1 cellular context compared by ENCODE assay signal in genomic region chr3:109155828-109156227, GRCh38.
TF ChIP-seq lines count a peak whose summit lies in the region.

No MANE protein-coding gene starts in this region.

TF ChIP-seq in HepG2, 621 proteins besides CTCF, POLR2A, EP300 and RAD21:
- no peak for TF ChIP-seq ZSCAN25 (CRISPR knock-in tag; IDR thresholded peaks at IDR 0.05)
- TF ChIP-seq DBP (CRISPR knock-in tag; IDR thresholded peaks at IDR 0.05; ENCODE audit: not compliant biosample characterization): no peak
- TF ChIP-seq ZNF18 (CRISPR knock-in tag; IDR thresholded peaks at IDR 0.05; ENCODE audit: insufficient replicate concordance): no peak
- no peak for TF ChIP-seq GRHL1 (CRISPR knock-in tag; conservative IDR thresholded peaks at IDR 0.05)
- TF ChIP-seq BRCA1 (CRISPR knock-in tag; IDR thresholded peaks at IDR 0.05): no peak
- no peak for TF ChIP-seq GFI1 (CRISPR knock-in tag; IDR thresholded peaks at IDR 0.05; ENCODE audit: borderline replicate concordance)
- no peak for TF ChIP-seq ZNF235 (CRISPR knock-in tag; IDR thresholded peaks at IDR 0.05; ENCODE audit: borderline replicate concordance)
- no peak for TF ChIP-seq ZNF256 (CRISPR knock-in tag; conservative IDR thresholded peaks at IDR 0.05)
- TF ChIP-seq NFATC3 (CRISPR knock-in tag; IDR thresholded peaks at IDR 0.05): no peak
- TF ChIP-seq HNRNPH1 (optimal IDR thresholded peaks at IDR 0.05; ENCODE audit: low read depth, low read length): no peak
- TF ChIP-seq ZNF407 (CRISPR knock-in tag; IDR thresholded peaks at IDR 0.05; ENCODE audit: not compliant biosample characterization): no peak
- no peak for TF ChIP-seq NFIB (CRISPR knock-in tag; IDR thresholded peaks at IDR 0.05; ENCODE audit: borderline replicate concordance)
- TF ChIP-seq RFXANK (CRISPR knock-in tag; IDR thresholded peaks at IDR 0.05): no peak
- no peak for TF ChIP-seq THAP9 (CRISPR knock-in tag; IDR thresholded peaks at IDR 0.05; ENCODE audit: borderline replicate concordance)
- TF ChIP-seq ATF6 (CRISPR knock-in tag; conservative IDR thresholded peaks at IDR 0.05): no peak
- no peak for TF ChIP-seq ZFP91 (CRISPR knock-in tag; IDR thresholded peaks at IDR 0.05; ENCODE audit: borderline replicate concordance)
- TF ChIP-seq REXO4 (CRISPR knock-in tag; IDR thresholded peaks at IDR 0.05; ENCODE audit: borderline replicate concordance): no peak
- no peak for TF ChIP-seq TCF7L2 (IDR thresholded peaks at IDR 0.05; ENCODE audit: low read depth, low read length)
